22 cellular contexts compared by ENCODE assay signal in genomic region chr16:49489686-49490320, GRCh38.
DNase-seq lines count a peak whose midpoint lies in the region; ATAC-seq, FAIRE-seq and TF ChIP-seq lines count a peak whose summit lies in the region.
"Had no signal": no experiment of that assay in that cellular context is flagged by ENCODE, and none has a peak within 500 bp of the region (broad histone marks: within the 10 kb centered on the region; RNA-seq: fewer than 3 reads in every experiment).

No MANE protein-coding gene starts in this region.

- no peak overlapping the region for H3K4me3 Mint-ChIP-seq in CD4-positive, alpha-beta T cell
- no peak overlapping the region for H3K4me3 Mint-ChIP-seq in glutamatergic neuron (ENCODE audit: unreplicated experiment)
- H3K4me3 Mint-ChIP-seq: activated CD8-positive, alpha-beta memory T cell treated with anti-CD3 and anti-CD28 coated beads, Interleukin-2, amount 10 ng/mL, durations not matched to agents 7 days and 5 days; effector memory CD8-positive, alpha-beta T cell; naive thymus-derived CD4-positive, alpha-beta T cell had no signal

- no peak overlapping the region for H3K27ac ChIP-seq in CD4-positive, alpha-beta T cell (ENCODE audit: low read depth, low read length)
- no peak overlapping the region for H3K27ac ChIP-seq in breast epithelium
- H3K27ac ChIP-seq: heart right ventricle, KMS-11, Peyer's patch had no signal

- TF ChIP-seq CTCF in CD4-positive, alpha-beta T cell (IDR thresholded peaks at IDR 0.05), result no peak
- TF ChIP-seq CTCF in GM06990 (IDR thresholded peaks at IDR 0.05; ENCODE audit: insufficient read depth, low read length, poor library complexity, severe bottlenecking) (peak; percentile 22), glutamatergic neuron (IDR thresholded peaks at IDR 0.05; ENCODE audit: partially characterized antibody, unreplicated experiment) (no peak), breast epithelium (IDR thresholded peaks at IDR 0.05) (no peak)

- no peaks in the 10 kb centered on the region for H3K36me3 Mint-ChIP-seq in CD4-positive, alpha-beta T cell (ENCODE audit: low read depth)
- no peaks in the 10 kb centered on the region for H3K36me3 Mint-ChIP-seq in glutamatergic neuron (ENCODE audit: unreplicated experiment)
- H3K36me3 Mint-ChIP-seq: activated CD8-positive, alpha-beta memory T cell treated with anti-CD3 and anti-CD28 coated beads, Interleukin-2, amount 10 ng/mL, durations not matched to agents 7 days and 5 days; naive thymus-derived CD4-positive, alpha-beta T cell had no signal

- CTCF ChIA-PET in CD4-positive, alpha-beta T cell (lab: Charles Lee), result no interaction called here

- H3K27ac Mint-ChIP-seq in CD4-positive, alpha-beta T cell, result no peak overlapping the region
- no peak overlapping the region for H3K27ac Mint-ChIP-seq in glutamatergic neuron (ENCODE audit: unreplicated experiment)
- H3K27ac Mint-ChIP-seq: activated CD8-positive, alpha-beta memory T cell treated with anti-CD3 and anti-CD28 coated beads, Interleukin-2, amount 10 ng/mL, durations not matched to agents 7 days and 5 days; effector memory CD8-positive, alpha-beta T cell had no signal

- intact Hi-C loops in CD4-positive, alpha-beta T cell (cut with DNase I, micrococcal nuclease), result loop anchor here (2.0 kb wide), 2 partner anchors 25 to 49 kb away; no protein-coding TSS in a partner anchor
- intact Hi-C loops in breast epithelium (cut with DNase I; ENCODE audit: low total_unique reads), result loop anchor here (1.0 kb wide), 1 partner anchor 40 kb away; no protein-coding TSS in a partner anchor

- H3K27me3 ChIP-seq in CD4-positive, alpha-beta T cell (ENCODE audit: control insufficient read depth, insufficient read depth, low read length), result no peaks in the 10 kb centered on the region
- H3K27me3 ChIP-seq in GM06990 (replicated peaks; ENCODE audit: control insufficient read depth, insufficient read depth, low read length), result no peaks in the 10 kb centered on the region
- H3K27me3 ChIP-seq in breast epithelium, result no peaks in the 10 kb centered on the region
- H3K27me3 ChIP-seq: Peyer's patch had no signal

- H3K9me3 Mint-ChIP-seq in CD4-positive, alpha-beta T cell, result no peaks in the 10 kb centered on the region
- peaks cover 18% of the 10 kb centered on the region for H3K9me3 Mint-ChIP-seq in glutamatergic neuron (ENCODE audit: unreplicated experiment)
- H3K9me3 Mint-ChIP-seq: effector memory CD8-positive, alpha-beta T cell; naive thymus-derived CD4-positive, alpha-beta T cell had no signal

- POLR2A ChIA-PET in CD4-positive, alpha-beta T cell (lab: Charles Lee), result no interaction called here

- H3K9me3 ChIP-seq in CD4-positive, alpha-beta T cell (ENCODE audit: control insufficient read depth, low read length), result no peaks in the 10 kb centered on the region
- no peaks in the 10 kb centered on the region for H3K9me3 ChIP-seq in breast epithelium
- H3K9me3 ChIP-seq: Peyer's patch, SK-N-SH had no signal

- TF ChIP-seq POLR2A in breast epithelium (IDR thresholded peaks at IDR 0.05) (no peak), H54 (IDR thresholded peaks at IDR 0.05; ENCODE audit: low read depth, low read length) (no peak)

- H3K27me3 Mint-ChIP-seq in CD4-positive, alpha-beta T cell, result no peaks in the 10 kb centered on the region
- H3K27me3 Mint-ChIP-seq in glutamatergic neuron (ENCODE audit: unreplicated experiment), result peaks cover 9% of the 10 kb centered on the region
- H3K27me3 Mint-ChIP-seq: activated CD8-positive, alpha-beta memory T cell treated with anti-CD3 and anti-CD28 coated beads, Interleukin-2, amount 10 ng/mL, durations not matched to agents 7 days and 5 days had no signal

- peak in 1 of 10 experiments; percentile 31 for DNase-seq in CD4-positive, alpha-beta T cell
- no peak for DNase-seq in GM06990 (ENCODE audit: extremely low read depth, insufficient read length)
- peak; percentile 22 for DNase-seq in NCI-H748 treated with DMSO at 0.1 percent for 48 hours (lab: John Stamatoyannopoulos, UW)
- peak; percentile 2 for DNase-seq in glutamatergic neuron
- no peak for DNase-seq in breast epithelium (ENCODE audit: low spot score in 2 of 2)
- DNase-seq in H54 (ENCODE audit: insufficient read length, low spot score), result no peak
- no peak for DNase-seq in foreskin melanocyte
- DNase-seq: activated CD4-positive, alpha-beta T cell treated with anti-CD3 and anti-CD28 coated beads for 1 hour; activated CD8-positive, alpha-beta memory T cell treated with anti-CD3 and anti-CD28 coated beads, Interleukin-2, amount 10 ng/mL, durations not matched to agents 7 days and 5 days; activated gamma-delta T cell; effector memory CD8-positive, alpha-beta T cell; heart right ventricle; NCI-H1048; NCI-H510A treated with DMSO at 0.1 percent for 48 hours; SK-N-SH; stimulated activated CD4-positive, alpha-beta T cell treated with anti-CD3 and anti-CD28 coated beads, Interleukin-4, amount 100 ng/mL, for 24 hours; T1000 had no signal

- ATAC-seq in CD4-positive, alpha-beta T cell (ENCODE audit: poor library complexity), result peak; percentile 44
- ATAC-seq: activated CD8-positive, alpha-beta memory T cell treated with anti-CD3 and anti-CD28 coated beads, Interleukin-2, amount 10 ng/mL, durations not matched to agents 7 days and 5 days; effector memory CD8-positive, alpha-beta T cell; heart right ventricle; naive thymus-derived CD4-positive, alpha-beta T cell had no signal

- H3K36me3 ChIP-seq in GM06990 (ENCODE audit: control insufficient read depth, insufficient read depth, low read length), result no peaks in the 10 kb centered on the region
- no peaks in the 10 kb centered on the region for H3K36me3 ChIP-seq in breast epithelium
- H3K36me3 ChIP-seq: heart right ventricle, Peyer's patch had no signal

- no peak overlapping the region for H3K4me3 ChIP-seq in GM06990 (replicated peaks; ENCODE audit: low read depth, low read length)
- no peak overlapping the region for H3K4me3 ChIP-seq in breast epithelium
- H3K4me3 ChIP-seq: heart right ventricle, lung, Peyer's patch had no signal

- peaks cover 0 to 2% of the 10 kb centered on the region in 2 donors for H3K4me1 ChIP-seq in breast epithelium

- no peak for FAIRE-seq in H54 (lab: Jason Lieb, UNC)
- FAIRE-seq: GM12892 had no signal

- no peaks in the 10 kb centered on the region for H3K4me1 Mint-ChIP-seq in CD4-positive, alpha-beta T cell (ENCODE audit: low read depth)
- peaks cover 16% of the 10 kb centered on the region for H3K4me1 Mint-ChIP-seq in glutamatergic neuron (ENCODE audit: low read depth, unreplicated experiment)
- H3K4me1 Mint-ChIP-seq: activated CD8-positive, alpha-beta memory T cell treated with anti-CD3 and anti-CD28 coated beads, Interleukin-2, amount 10 ng/mL, durations not matched to agents 7 days and 5 days had no signal

Comparison
In these comparisons a context has a peak if more than half of its experiments do, and no peak if none do; other contexts are left out.
1. DNase-seq: peak in NCI-H748 treated with DMSO at 0.1 percent for 48 hours (single experiment) and glutamatergic neuron (single experiment); none in GM06990 (single experiment), breast epithelium (0 of 2), H54 (single experiment) and foreskin melanocyte (single experiment).